In genomic region chr16:12147681-12148479, GRCh38 we compare ENCODE assay signal across 9 cellular contexts.
DNase-seq lines count a peak whose midpoint lies in the region; ATAC-seq, FAIRE-seq and TF ChIP-seq lines count a peak whose summit lies in the region.
"Had no signal": no experiment of that assay in that cellular context is flagged by ENCODE, and none has a peak within 500 bp of the region (broad histone marks: within the 10 kb centered on the region; RNA-seq: fewer than 3 reads in every experiment).

No MANE protein-coding gene starts in this region.

- no peaks in the 10 kb centered on the region for H3K36me3 ChIP-seq in liver (ENCODE audit: control insufficient read depth in 4 of 4, insufficient read depth in 3 of 4, low read depth in 1 of 4, low read length in 3 of 4)
- H3K36me3 ChIP-seq in HepG2 (replicated peaks in 1 of 2; ENCODE audit: control insufficient read depth in 1 of 2, insufficient read depth in 2 of 2, low read length in 2 of 2): no peaks in the 10 kb centered on the region
- no peaks in the 10 kb centered on the region for H3K36me3 ChIP-seq in thymus (ENCODE audit: control insufficient read depth, insufficient read depth)
- no peaks in the 10 kb centered on the region for H3K36me3 ChIP-seq in left lung

- no peaks in the 10 kb centered on the region for H3K79me2 ChIP-seq in HepG2 (ENCODE audit: insufficient read depth, low read length)

- H4K20me1 ChIP-seq in HepG2 (ENCODE audit: insufficient read depth, low read length): no peaks in the 10 kb centered on the region

- BruUV-seq in HepG2 (replicated peaks; lab: Mats Ljungman, UMichigan): no TSS peak

- CTCF ChIA-PET in HepG2 (lab: Yijun Ruan, JAX; ENCODE audit: low intra/inter-chr PET ratio, low total read pairs): no interaction called here

- H3K9ac ChIP-seq in liver (ENCODE audit: low read depth in 1 of 2, low read length in 2 of 2) (no peak overlapping the region), HepG2 (ENCODE audit: insufficient read depth, low read depth, low read length) (no peak overlapping the region)

- H3K27me3 ChIP-seq in liver (ENCODE audit: control insufficient read depth in 4 of 4, insufficient read depth in 4 of 4, low read length in 3 of 4) (no peaks in the 10 kb centered on the region), HepG2 (ENCODE audit: control insufficient read depth in 1 of 2, insufficient read depth in 2 of 2, low read length in 2 of 2) (no peaks in the 10 kb centered on the region), thymus (ENCODE audit: control insufficient read depth, insufficient read depth) (no peaks in the 10 kb centered on the region), left lung (no peaks in the 10 kb centered on the region)

- H3K4me1 ChIP-seq in liver (ENCODE audit: control insufficient read depth in 4 of 4, insufficient read depth in 4 of 4, low read length in 3 of 4): peaks cover 0 to 2% (median 0%) of the 10 kb centered on the region in 4 donors
- peaks cover 39% of the 10 kb centered on the region for H3K4me1 ChIP-seq in HepG2 (ENCODE audit: insufficient read depth, low read length)
- H3K4me1 ChIP-seq in thymus (ENCODE audit: control insufficient read depth, insufficient read depth, low read length): peaks cover 10% of the 10 kb centered on the region
- no peaks in the 10 kb centered on the region for H3K4me1 ChIP-seq in left lung

- H2AFZ ChIP-seq in HepG2 (ENCODE audit: low read length): no peak overlapping the region

- DNase-seq in HepG2 (ENCODE audit: low spot score) (no peak), RPMI7951 (ENCODE audit: low read depth) (peak; percentile 66), iPS DF 19.7 (ENCODE audit: low read depth, low spot score) (peak; percentile 47), left lung (no peak)

- TF ChIP-seq CTCF in liver (IDR thresholded peaks at IDR 0.05; ENCODE audit: low read depth, low read length, missing input control): no peak
- TF ChIP-seq CTCF in HepG2 (CRISPR knock-in tag; IDR thresholded peaks at IDR 0.05): no peak
- no peak for TF ChIP-seq CTCF in left lung (IDR thresholded peaks at IDR 0.05)

- ATAC-seq in HepG2: no peak
- ATAC-seq in HG03460 (IDR thresholded peaks at IDR 0.05; ENCODE audit: unreplicated experiment): no peak
- no peak for ATAC-seq in HG02852 (IDR thresholded peaks at IDR 0.05; ENCODE audit: unreplicated experiment)
- ATAC-seq in left lung: no peak

- WGBS in liver: 69% methylated on average over 14 of the region's 14 CpGs
- WGBS in HepG2 (ENCODE audit: low lambda C conversion rate): 82% methylated on average over 14 of the region's 14 CpGs
- WGBS in thymus: 25% methylated on average over 14 of the region's 14 CpGs

- TF ChIP-seq POLR2A in HepG2 (IDR thresholded peaks at IDR 0.05; ENCODE audit: insufficient read depth in 1 of 2, low read depth in 2 of 2, low read length in 2 of 2): no peak

- no peak for TF ChIP-seq EP300 in HepG2 (IDR thresholded peaks at IDR 0.05; ENCODE audit: low read depth in 2 of 2, low read length in 2 of 2)
- TF ChIP-seq EP300 in HepG2 (CRISPR knock-in tag; IDR thresholded peaks at IDR 0.05; ENCODE audit: borderline replicate concordance): no peak

- H3K9me3 ChIP-seq in liver (ENCODE audit: control insufficient read depth in 4 of 4, low read length in 3 of 4) (no peaks in the 10 kb centered on the region), HepG2 (ENCODE audit: low read length) (no peaks in the 10 kb centered on the region), thymus (ENCODE audit: control insufficient read depth) (no peaks in the 10 kb centered on the region), left lung (no peaks in the 10 kb centered on the region)

- H3K27ac ChIP-seq in liver (ENCODE audit: low read depth in 1 of 2, low read length in 2 of 2) (peak overlapping the region in 1 of 2 donors; percentile 46), HepG2 (ENCODE audit: extremely low read length, insufficient read depth, low read length) (no peak overlapping the region), thymus (ENCODE audit: low read depth) (peak overlapping the region; percentile 15), left lung (peak overlapping the region in 1 of 2 donors; percentile 25)

- in situ Hi-C loops in HepG2 (cut with HindIII; ENCODE audit: extremely low pct_ligation_motif_present, low pct_unique_long_range_greater_than_20kb): no loop called here

- FAIRE-seq in HepG2 (lab: Jason Lieb, UNC): no peak

- no peak for TF ChIP-seq RAD21 in liver (IDR thresholded peaks at IDR 0.05)
- no peak for TF ChIP-seq RAD21 in HepG2 (CRISPR knock-in tag; IDR thresholded peaks at IDR 0.05)

- POLR2A ChIA-PET in HepG2 (lab: Yijun Ruan, JAX): interaction anchor here (1.4 kb wide), 1 partner anchor 58 kb away, joined by 4 read pairs; no protein-coding TSS in a partner anchor

- H3K4me3 ChIP-seq in liver (ENCODE audit: low read depth in 1 of 3, low read length in 3 of 3): no peak overlapping the region
- no peak overlapping the region for H3K4me3 ChIP-seq in HepG2 (replicated peaks in 1 of 3; ENCODE audit: insufficient read depth in 1 of 3, low read depth in 2 of 3, low read length in 3 of 3)
- no peak overlapping the region for H3K4me3 ChIP-seq in thymus (ENCODE audit: low read length)
- H3K4me3 ChIP-seq in left lung: no peak overlapping the region
- H3K4me3 ChIP-seq: skin epidermis had no signal

- intact Hi-C loops in HepG2 (cut with micrococcal nuclease; ENCODE audit: unreplicated experiment): no loop called here
- intact Hi-C loops in left lung (cut with DNase I): no loop called here

- no peak overlapping the region for H3K4me2 ChIP-seq in HepG2 (ENCODE audit: low read depth, low read length)

TF ChIP-seq in liver, 16 proteins besides CTCF, POLR2A, EP300 and RAD21:
- TF ChIP-seq NR2F2 (IDR thresholded peaks at IDR 0.05): peak; percentile 14
- no peak for TF ChIP-seq HNF4A (conservative IDR thresholded peaks at IDR 0.05)

TF ChIP-seq in HepG2, 621 proteins besides CTCF, POLR2A, EP300 and RAD21:
- TF ChIP-seq AFF4 (CRISPR knock-in tag; IDR thresholded peaks at IDR 0.05): no peak
- TF ChIP-seq GLMP (CRISPR knock-in tag; IDR thresholded peaks at IDR 0.05; ENCODE audit: borderline replicate concordance): no peak
- no peak for TF ChIP-seq ZNF432 (CRISPR knock-in tag; IDR thresholded peaks at IDR 0.05; ENCODE audit: borderline replicate concordance)
- TF ChIP-seq ZNF780A (CRISPR knock-in tag; IDR thresholded peaks at IDR 0.05): no peak
- no peak for TF ChIP-seq DDIT3 (CRISPR knock-in tag; IDR thresholded peaks at IDR 0.05)
- no peak for TF ChIP-seq ATF5 (CRISPR knock-in tag; IDR thresholded peaks at IDR 0.05; ENCODE audit: low read depth)
TF ChIP-seq in HepG2: peak in this region for 0.

Comparison
In these comparisons a context has a peak if more than half of its experiments do, and no peak if none do; other contexts are left out.
1. DNase-seq: peak in RPMI7951 (single experiment) and iPS DF 19.7 (single experiment); none in HepG2 (single experiment) and left lung (0 of 2).